In the genomic region with DNA sequence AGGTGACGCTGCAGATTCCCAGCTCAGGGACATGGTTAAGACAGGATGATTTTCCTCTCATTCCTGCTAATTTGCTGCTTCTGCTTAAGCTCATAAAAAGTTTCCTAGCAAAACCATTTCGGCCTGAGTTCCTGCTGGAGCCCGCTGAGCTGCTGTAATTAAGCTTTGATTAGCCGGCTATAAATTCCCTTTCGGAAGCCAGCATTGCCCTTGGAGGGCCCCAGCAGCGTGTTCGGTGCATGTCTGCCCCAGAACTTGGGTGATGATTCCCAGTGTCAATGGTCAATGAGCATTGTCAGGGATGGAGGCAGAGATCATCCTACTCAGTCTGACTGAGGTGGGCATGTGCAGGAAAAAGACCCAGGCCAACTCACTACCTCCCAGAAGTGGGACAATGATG, we compare ENCODE assay signal across 21 cellular contexts.
"Had no signal": no experiment of that assay in that cellular context is flagged by ENCODE, and none has a peak within 500 bp of the region (broad histone marks: within the 10 kb centered on the region; RNA-seq: fewer than 3 reads in every experiment).

No MANE protein-coding gene starts in this region.

- DNase-seq: dorsolateral prefrontal cortex; effector CD4-positive, alpha-beta T cell; hypothalamus; immature natural killer cell; islet precursor cell; nucleus accumbens; ovary; psoas muscle; right lobe of liver; small intestine; stimulated activated CD4-positive, alpha-beta T cell treated with anti-CD3 and anti-CD28 coated beads, Interleukin-15, amount 100 ng/mL, for 24 hours; stimulated activated CD4-positive, alpha-beta T cell treated with anti-CD3 and anti-CD28 coated beads, Interleukin-2, amount 100 ng/mL, for 48 hours; stimulated activated naive B cell treated with anti-CD40 and anti-IgM and Interleukin-4, amounts not matched to agents 10 μg/mL and 1 μg/mL and 100 μg/mL, for 72 hours; upper lobe of right lung; uterus had no signal

- H3K36me3 ChIP-seq: ovary, right lobe of liver, thoracic aorta, tibial nerve, upper lobe of right lung, uterus had no signal

- H3K9me3 ChIP-seq: ovary, psoas muscle, right lobe of liver, thoracic aorta, tibial nerve, upper lobe of right lung, uterus had no signal

- H3K4me1 ChIP-seq: psoas muscle, right lobe of liver, upper lobe of right lung, uterus had no signal

- H3K27ac ChIP-seq: dorsolateral prefrontal cortex, ovary, psoas muscle, right lobe of liver, thoracic aorta, tibial nerve, upper lobe of right lung, uterus had no signal

- H3K4me3 ChIP-seq: dorsolateral prefrontal cortex, lung, ovary, psoas muscle, right lobe of liver, thoracic aorta, tibial nerve, upper lobe of right lung, uterus had no signal

- FAIRE-seq: colon, frontal cortex, small intestine had no signal

- ATAC-seq: left lobe of liver; psoas muscle; right lobe of liver; stimulated activated naive B cell treated with anti-CD40 and anti-IgM and Interleukin-4, amounts not matched to agents 10 μg/mL and 1 μg/mL and 100 μg/mL, for 72 hours; upper lobe of right lung had no signal
